Comparison of ENCODE assay signal across 9 cellular contexts in the genomic region with DNA sequence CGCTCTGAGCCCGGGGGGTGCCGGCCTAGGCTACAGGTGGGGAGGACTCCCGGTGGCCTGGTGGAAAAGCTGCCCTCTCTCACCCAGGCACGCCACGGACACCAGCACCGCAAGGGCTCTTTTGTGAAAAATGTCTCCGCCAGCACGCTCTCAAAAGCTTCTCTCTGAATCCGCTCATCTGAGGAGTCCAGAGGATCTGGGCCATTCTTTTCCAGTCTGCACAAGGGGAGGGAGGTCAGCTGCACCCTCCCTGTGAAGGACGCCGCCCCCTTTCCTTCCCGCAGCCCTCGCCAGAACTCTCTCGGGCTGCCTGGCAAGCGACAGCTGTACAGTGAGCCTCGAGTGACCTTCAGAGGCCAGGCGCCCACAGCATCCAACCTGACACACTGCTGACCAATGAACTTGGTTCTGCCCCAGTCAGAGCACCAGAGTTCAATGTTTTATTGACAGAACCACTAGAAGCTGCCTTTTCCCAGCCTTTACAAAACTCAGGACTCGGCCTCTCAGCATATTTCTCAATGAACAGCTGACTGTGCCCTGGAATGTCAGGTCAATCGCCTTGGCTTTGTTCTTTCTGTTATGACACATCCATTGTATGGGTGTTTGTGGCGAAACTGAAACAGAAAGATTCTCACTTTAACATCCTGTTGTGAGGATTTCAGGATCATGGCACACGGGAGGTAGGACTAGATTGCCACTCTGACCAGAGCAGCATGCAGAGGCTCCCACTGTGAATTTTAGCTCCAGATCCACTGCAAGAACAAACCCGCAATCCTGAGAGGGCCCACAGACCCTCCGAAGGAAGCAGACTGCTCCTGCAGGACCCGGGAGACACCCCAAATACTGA. TPM values are rescaled to one million over a fixed set of nuclear protein-coding genes. Genes with fewer than 3 reads are reported as not detected.
DNase-seq lines count a peak whose midpoint lies in the region; ATAC-seq and TF ChIP-seq lines count a peak whose summit lies in the region.
"Had no signal": no experiment of that assay in that cellular context is flagged by ENCODE, and none has a peak within 500 bp of the region (broad histone marks: within the 10 kb centered on the region; RNA-seq: fewer than 3 reads in every experiment).

No MANE protein-coding gene starts in this region.

- no peak for ATAC-seq in HG03378 (IDR thresholded peaks at IDR 0.05; ENCODE audit: unreplicated experiment)

- peak; percentile 12 for DNase-seq in NCI-H146 (lab: John Stamatoyannopoulos, UW)
- no peak for DNase-seq in NCI-H146 treated with DMSO at 0.1 percent for 48 hours (lab: John Stamatoyannopoulos, UW; ENCODE audit: unreplicated experiment)
- peak; percentile 86 for DNase-seq in HuH-7.5 (ENCODE audit: low spot score)
- peak in 1 of 2 donors; percentile 79 for DNase-seq in ascending aorta (ENCODE audit: low spot score in 2 of 2)
- DNase-seq in left ventricle myocardium inferior: peak; percentile 76
- no peak for DNase-seq in progenitor cell of endocrine pancreas (ENCODE audit: low spot score, unreplicated experiment)
- no peak for DNase-seq in SHP77 (lab: John Stamatoyannopoulos, UW)
- DNase-seq: DND-41 had no signal

- H3K27ac Mint-ChIP-seq in progenitor cell of endocrine pancreas: peak overlapping the region; percentile 95

- peaks cover 20% of the 10 kb centered on the region for H3K4me1 Mint-ChIP-seq in progenitor cell of endocrine pancreas (ENCODE audit: low read depth)

- H3K4me1 ChIP-seq in ascending aorta (peaks cover 0 to 16% of the 10 kb centered on the region in 2 donors), left ventricle myocardium inferior (peaks cover 39% of the 10 kb centered on the region)

- H3K9me3 Mint-ChIP-seq in progenitor cell of endocrine pancreas (ENCODE audit: low read depth): peaks cover 11% of the 10 kb centered on the region

- H3K27me3 ChIP-seq in ascending aorta (no peaks in the 10 kb centered on the region), left ventricle myocardium inferior (ENCODE audit: low read depth) (no peaks in the 10 kb centered on the region)

- peak overlapping the region; percentile 59 to 67 for H3K27ac ChIP-seq in ascending aorta
- peak overlapping the region; percentile 91 for H3K27ac ChIP-seq in left ventricle myocardium inferior (replicated peaks)

- peaks cover 10% of the 10 kb centered on the region for H3K27me3 Mint-ChIP-seq in progenitor cell of endocrine pancreas

- H3K9me3 ChIP-seq in ascending aorta: no peaks in the 10 kb centered on the region
- no peaks in the 10 kb centered on the region for H3K9me3 ChIP-seq in left ventricle myocardium inferior (replicated peaks)

- intact Hi-C loops in ascending aorta (cut with DNase I): no loop called here
- intact Hi-C loops in left ventricle myocardium inferior (cut with micrococcal nuclease): no loop called here

- H3K4me3 Mint-ChIP-seq in progenitor cell of endocrine pancreas (ENCODE audit: low read depth): peak overlapping the region; percentile 87

- H3K36me3 ChIP-seq in ascending aorta: no peaks in the 10 kb centered on the region
- H3K36me3 ChIP-seq in left ventricle myocardium inferior: no peaks in the 10 kb centered on the region

- no peaks in the 10 kb centered on the region for H3K36me3 Mint-ChIP-seq in progenitor cell of endocrine pancreas (ENCODE audit: insufficient read depth)

- H3K4me3 ChIP-seq in ascending aorta: peak overlapping the region; percentile 69 to 86
- H3K4me3 ChIP-seq in left ventricle myocardium inferior: peak overlapping the region; percentile 74

- TF ChIP-seq CTCF in ascending aorta (IDR thresholded peaks at IDR 0.05) (no peak), left ventricle myocardium inferior (IDR thresholded peaks at IDR 0.05; ENCODE audit: borderline replicate concordance) (no peak), progenitor cell of endocrine pancreas (IDR thresholded peaks at IDR 0.05; ENCODE audit: unreplicated experiment) (no peak)

RNA-seq across cellular contexts. Expression of a gene that starts 26.7 kb away (rescaled TPM):
- total RNA-seq in ascending aorta: 6.5 TPM
- total RNA-seq in left ventricle myocardium inferior: 3.5 TPM
- 6.5 and 7.6 TPM in 2 replicates for total RNA-seq in progenitor cell of endocrine pancreas

RNA-seq across cellular contexts. Expression of a gene that starts 34.8 kb away (rescaled TPM):
- 14.0 TPM for total RNA-seq in ascending aorta
- 23.4 TPM for total RNA-seq in left ventricle myocardium inferior
- 57.4 and 61.6 TPM in 2 replicates for total RNA-seq in progenitor cell of endocrine pancreas

Comparison
In these comparisons a context has a peak if more than half of its experiments do, and no peak if none do; other contexts are left out.
1. DNase-seq: peak in NCI-H146 (single experiment), HuH-7.5 (single experiment) and left ventricle myocardium inferior (single experiment); none in NCI-H146 treated with DMSO at 0.1 percent for 48 hours (single experiment), progenitor cell of endocrine pancreas (single experiment) and SHP77 (0 of 2).